In the genomic region with DNA sequence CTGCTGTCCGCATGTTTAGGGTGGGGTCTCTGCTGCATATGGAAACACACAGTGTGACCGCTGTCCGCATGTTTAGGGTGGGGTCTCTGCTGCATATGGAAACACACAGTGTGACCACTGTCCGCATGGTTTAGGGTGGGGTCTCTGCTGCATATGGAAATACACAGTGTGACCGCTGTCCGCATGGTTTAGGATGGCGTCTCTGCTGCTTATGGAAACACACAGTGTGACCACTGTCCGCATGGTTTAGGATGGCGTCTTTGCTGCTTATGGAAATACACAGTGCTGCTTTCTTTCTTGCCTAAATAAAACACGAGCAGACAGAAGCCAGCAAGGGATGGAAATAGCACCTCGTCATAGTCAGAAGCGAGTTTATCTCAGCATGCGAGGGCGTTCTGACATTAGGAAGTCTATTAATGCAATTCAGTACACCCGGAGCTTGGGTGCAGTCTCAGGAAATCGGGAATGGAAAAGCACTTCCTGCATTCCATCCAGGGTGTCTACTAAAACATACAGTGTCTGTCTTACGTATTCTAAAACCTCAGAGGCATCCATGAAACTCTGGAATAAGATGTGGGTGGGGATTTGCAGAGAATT, we compare ENCODE assay signal across 1 cellular context.
TF ChIP-seq lines count a peak whose summit lies in the region.

No MANE protein-coding gene starts in this region.

TF ChIP-seq in K562, 482 proteins besides CTCF, POLR2A, EP300 and RAD21:
- TF ChIP-seq EGR1 (conservative IDR thresholded peaks at IDR 0.05) = 0 out of 2 replicates have a peak, but pooled peaks have one; percentile 12
- TF ChIP-seq ZBED1 (IDR thresholded peaks at IDR 0.05) = no peak
- peak; percentile 92 for TF ChIP-seq ZKSCAN1 (IDR thresholded peaks at IDR 0.05; ENCODE audit: low read depth, low read length)
